ENCODE assay signal across 11 cellular contexts in genomic region chr14:56789955-56790354, GRCh38. TPM values are rescaled to one million over a fixed set of nuclear protein-coding genes. Genes with fewer than 3 reads are reported as not detected.
"Had no signal": no experiment of that assay in that cellular context is flagged by ENCODE, and none has a peak within 500 bp of the region (broad histone marks: within the 10 kb centered on the region; RNA-seq: fewer than 3 reads in every experiment).

No MANE protein-coding gene starts in this region.

- H2AFZ ChIP-seq: GM23338 had no signal

- H3K9ac ChIP-seq: KMS-11 had no signal

- ATAC-seq: GM23338 had no signal

- DNase-seq: H9, HCEC 1CT, HFFc6, KBM-7 had no signal

- H3K27ac ChIP-seq: HL-60, KMS-11 had no signal

- H3K4me3 ChIP-seq: GM23338 had no signal

- H3K4me2 ChIP-seq: GM23338, KMS-11 had no signal

- FAIRE-seq: H1, H54 had no signal

RNA-seq across cellular contexts. Expression of gene OTX2, which starts 20.3 kb away (rescaled TPM):
- total RNA-seq: HFFc6, HT1080 had no signal
- polyA plus RNA-seq: IgD-negative memory B cell had no signal
